Comparison of ENCODE assay signal across 8 cellular contexts in genomic region chr5:179697993-179698934, GRCh38. TPM values are rescaled to one million over a fixed set of nuclear protein-coding genes. Genes with fewer than 3 reads are reported as not detected.
DNase-seq lines count a peak whose midpoint lies in the region; ATAC-seq and TF ChIP-seq lines count a peak whose summit lies in the region.

No MANE protein-coding gene starts in this region.

- TF ChIP-seq CTCF in GM13976 (IDR thresholded peaks at IDR 0.05; ENCODE audit: borderline replicate concordance, control extremely low read depth, extremely low read depth, insufficient read depth, missing control alignments), result no peak
- TF ChIP-seq CTCF in upper lobe of right lung (IDR thresholded peaks at IDR 0.05), result no peak

- H3K9me3 ChIP-seq in upper lobe of right lung, result no peaks in the 10 kb centered on the region

- in situ Hi-C loops in GM13976 (cut with MboI; ENCODE audit: low sequenced_read_pairs, unreplicated experiment), result no loop called here

- peak; percentile 99 for DNase-seq in GM13976 (ENCODE audit: low spot score)
- peak; percentile 72 for DNase-seq in NCI-H1436 treated with DMSO at 0.1 percent for 48 hours (lab: John Stamatoyannopoulos, UW)
- peak; percentile 98 for DNase-seq in T follicular helper cell (ENCODE audit: low read depth)
- peak; percentile 99 for DNase-seq in amniotic stem cell (lab: John Stamatoyannopoulos, UW)
- peak; percentile 99 for DNase-seq in left cardiac atrium
- peak; percentile 100 for DNase-seq in posterior vena cava (ENCODE audit: low spot score)
- peak; percentile 100 for DNase-seq in upper lobe of right lung

- H3K36me3 ChIP-seq in upper lobe of right lung, result no peaks in the 10 kb centered on the region

- no peaks in the 10 kb centered on the region for H3K27me3 ChIP-seq in upper lobe of right lung

- intact Hi-C loops in left cardiac atrium (cut with DNase I), result loop anchor here in 1 of 2 donors (10.0 kb wide), 1 partner anchor 57 kb away; no protein-coding TSS in a partner anchor
- intact Hi-C loops in posterior vena cava (cut with DNase I), result no loop called here
- intact Hi-C loops in upper lobe of right lung (cut with DNase I), result no loop called here

- peak; percentile 82 for ATAC-seq in HG02852 (IDR thresholded peaks at IDR 0.05; ENCODE audit: unreplicated experiment)
- peak; percentile 94 to 97 for ATAC-seq in left cardiac atrium
- ATAC-seq in upper lobe of right lung, result peak; percentile 96

- peak overlapping the region; percentile 99 for H3K27ac ChIP-seq in upper lobe of right lung

- peaks cover 27% of the 10 kb centered on the region for H3K4me1 ChIP-seq in upper lobe of right lung

- H3K4me3 ChIP-seq in upper lobe of right lung, result peak overlapping the region; percentile 100

RNA-seq across cellular contexts. Expression of gene CANX, which starts 0.5 kb away (rescaled TPM):
- total RNA-seq in left cardiac atrium (100 to 1,000 TPM; 446 to 550 TPM), posterior vena cava (100 to 1,000 TPM; 525 to 591 TPM), upper lobe of right lung (630 TPM)

RNA-seq across cellular contexts. Expression of gene CBY3, which starts 17.4 kb away (rescaled TPM):
- total RNA-seq in left cardiac atrium, result not detected
- total RNA-seq in posterior vena cava, result not detected
- total RNA-seq in upper lobe of right lung, result not detected

RNA-seq across cellular contexts. Expression of gene MAML1, which starts 34.4 kb away (rescaled TPM):
- total RNA-seq in left cardiac atrium (10 to 100 TPM; 11.9 to 15.3 TPM), posterior vena cava (10 to 100 TPM; 22.0 to 22.5 TPM), upper lobe of right lung (24.4 TPM)

Comparison
In these comparisons a context has a peak if more than half of its experiments do, and no peak if none do; other contexts are left out.
1. Peak in every context shown above with its lines: DNase-seq, ATAC-seq, H3K4me3 ChIP-seq and H3K27ac ChIP-seq.